8 cellular contexts compared by ENCODE assay signal in genomic region chr5:177309351-177310191, GRCh38. TPM values are rescaled to one million over a fixed set of nuclear protein-coding genes. Genes with fewer than 3 reads are reported as not detected.
A peak's percentile ranks its signal among the peaks of the same experiment; 100 is the strongest.
DNase-seq lines count a peak whose midpoint lies in the region; ATAC-seq, FAIRE-seq and TF ChIP-seq lines count a peak whose summit lies in the region.

No MANE protein-coding gene starts in this region.

- H3K9me3 ChIP-seq in lung (ENCODE audit: control insufficient read depth in 2 of 2, insufficient read depth in 1 of 2, low read length in 1 of 2): no peaks in the 10 kb centered on the region

- 62 to 65% methylated on average over 10 of the region's 10 CpGs for WGBS in lung, 2 donors

- peak; percentile 92 for TF ChIP-seq CTCF in choroid plexus epithelial cell (conservative IDR thresholded peaks at IDR 0.05; ENCODE audit: low read depth, low read length)
- peak; percentile 64 for TF ChIP-seq CTCF in lung (IDR thresholded peaks at IDR 0.05; ENCODE audit: control extremely low read depth, extremely low read depth)

- peaks cover 0 to 25% of the 10 kb centered on the region in 2 donors for H3K4me1 ChIP-seq in lung (ENCODE audit: control insufficient read depth in 2 of 2, insufficient read depth in 2 of 2, low read length in 2 of 2)

- H3K27ac ChIP-seq in lung (ENCODE audit: low read depth in 1 of 2, low read length in 1 of 2): no peak overlapping the region

- no peak for ATAC-seq in lung (ENCODE audit: insufficient read depth, low FRiP score)

- H3K36me3 ChIP-seq in lung (ENCODE audit: control insufficient read depth in 2 of 2, insufficient read depth in 2 of 2, low read length in 2 of 2): peaks cover 0 to 17% of the 10 kb centered on the region in 2 donors

- peak; percentile 60 for DNase-seq in NK-92 treated with Interleukin-12 subunit alpha and Interleukin-12 subunit beta, amount 100 ng/mL, for 24 hours (lab: John Stamatoyannopoulos, UW)
- DNase-seq in NK-92 (lab: John Stamatoyannopoulos, UW; ENCODE audit: unreplicated experiment) (no peak), NCI-H345 (lab: John Stamatoyannopoulos, UW) (peak; percentile 85), choroid plexus epithelial cell (ENCODE audit: low read depth) (peak; percentile 81), lung (ENCODE audit: low spot score) (peak; percentile 64), frontal cortex (ENCODE audit: low spot score in 2 of 2) (no peak)
- peak; percentile 70 for DNase-seq in activated CD4-positive, CD25-positive, alpha-beta regulatory T cell treated with anti-CD3 and anti-CD28 coated beads, Interleukin-2, amount 50 U/mL, for 72 hours
- peak; percentile 48 for DNase-seq in stimulated activated CD8-positive, alpha-beta memory T cell treated with anti-CD3 and anti-CD28 coated beads, Interleukin-7, amount 100 ng/mL, for 24 hours (ENCODE audit: low read depth)

- no peak overlapping the region for H3K4me3 ChIP-seq in choroid plexus epithelial cell (ENCODE audit: low read depth, low read length)
- no peak overlapping the region for H3K4me3 ChIP-seq in lung

- no peaks in the 10 kb centered on the region for H3K27me3 ChIP-seq in lung (ENCODE audit: control insufficient read depth, insufficient read depth)

- FAIRE-seq in frontal cortex (lab: Jason Lieb, UNC): no peak

RNA-seq across cellular contexts. Expression of gene MXD3, which starts 2.1 kb away (rescaled TPM):
- 1 to 10 TPM; 7.4 to 8.4 TPM for total RNA-seq in lung
- 10 to 100 TPM; 17.5 to 29.0 TPM for polyA plus RNA-seq in lung
- 3.7 TPM for total RNA-seq in frontal cortex

RNA-seq across cellular contexts. Expression of gene PRELID1, which starts 6.0 kb away (rescaled TPM):
- total RNA-seq in lung (100 to 1,000 TPM in 1 of 2 donors, 10 to 100 TPM in 1; 43.3 to 134 TPM), frontal cortex (42.4 TPM)
- polyA plus RNA-seq in lung: 100 to 1,000 TPM; 133 to 236 TPM

RNA-seq across cellular contexts. Expression of gene RAB24, which starts 6.1 kb away (rescaled TPM):
- total RNA-seq in lung (10 to 100 TPM; 25.9 to 29.5 TPM), frontal cortex (14.3 TPM)
- 10 to 100 TPM; 55.4 to 76.6 TPM for polyA plus RNA-seq in lung

RNA-seq across cellular contexts. Expression of gene LMAN2, which starts 41.9 kb away (rescaled TPM):
- 100 to 1,000 TPM; 179 to 183 TPM for total RNA-seq in lung
- 100 to 1,000 TPM; 101 to 316 TPM for polyA plus RNA-seq in lung
- total RNA-seq in frontal cortex: 88.9 TPM

RNA-seq across cellular contexts. Expression of gene RGS14, which starts 48.2 kb away (rescaled TPM):
- total RNA-seq in lung (10 to 100 TPM in 1 of 2 donors, 1 to 10 TPM in 1; 9.3 to 28.8 TPM), frontal cortex (7.7 TPM)
- 10 to 100 TPM; 17.3 to 32.8 TPM for polyA plus RNA-seq in lung

Comparison
In these comparisons a context has a peak if more than half of its experiments do, and no peak if none do; other contexts are left out.
1. DNase-seq: peak in NK-92 treated with Interleukin-12 subunit alpha and Interleukin-12 subunit beta, amount 100 ng/mL, for 24 hours (single experiment), NCI-H345 (single experiment), activated CD4-positive, CD25-positive, alpha-beta regulatory T cell treated with anti-CD3 and anti-CD28 coated beads, Interleukin-2, amount 50 U/mL, for 72 hours (single experiment), choroid plexus epithelial cell (single experiment), lung (single experiment) and stimulated activated CD8-positive, alpha-beta memory T cell treated with anti-CD3 and anti-CD28 coated beads, Interleukin-7, amount 100 ng/mL, for 24 hours (single experiment); none in NK-92 (single experiment) and frontal cortex (0 of 2).